Comparison of ENCODE assay signal across 15 cellular contexts in genomic region chr16:88762258-88762870, GRCh38. TPM values are rescaled to one million over a fixed set of nuclear protein-coding genes. Genes with fewer than 3 reads are reported as not detected.
A peak's percentile ranks its signal among the peaks of the same experiment; 100 is the strongest.
DNase-seq lines count a peak whose midpoint lies in the region; ATAC-seq and TF ChIP-seq lines count a peak whose summit lies in the region.
"Had no signal": no experiment of that assay in that cellular context is flagged by ENCODE, and none has a peak within 500 bp of the region (broad histone marks: within the 10 kb centered on the region; RNA-seq: fewer than 3 reads in every experiment).

No MANE protein-coding gene starts in this region.

- no peaks in the 10 kb centered on the region for H3K36me3 ChIP-seq in Panc1 (ENCODE audit: control insufficient read depth, insufficient read depth, low read length)
- H3K36me3 ChIP-seq in mesenchymal stem cell (ENCODE audit: control insufficient read depth in 1 of 2, insufficient read depth in 2 of 2, low read depth in 1 of 2, low read length in 2 of 2) = peaks cover 11 to 40% of the 10 kb centered on the region in 2 experiments
- H3K36me3 ChIP-seq: thoracic aorta had no signal

- H3K9ac ChIP-seq in mesenchymal stem cell (ENCODE audit: low read length) = no peak overlapping the region

- H3K79me1 ChIP-seq in mesenchymal stem cell (replicated peaks; ENCODE audit: low read length, poor library complexity, severe bottlenecking) = peaks cover 42% of the 10 kb centered on the region

- ATAC-seq in Panc1 = no peak
- ATAC-seq in foreskin keratinocyte = no peak
- ATAC-seq: activated CD8-positive, alpha-beta T cell treated with anti-CD3 and anti-CD28 coated beads for 36 hours; activated naive CD4-positive, alpha-beta T cell treated with anti-CD3 and anti-CD28 coated beads, Interleukin-2, amount 50 U/mL, for 72 hours had no signal

- DNase-seq in Panc1 (ENCODE audit: low read depth, low spot score) (no peak), mesenchymal stem cell (no peak), foreskin keratinocyte (no peak), posterior cingulate gyrus (no peak), SIG-M5 (lab: John Stamatoyannopoulos, UW) (no peak)
- DNase-seq: activated CD8-positive, alpha-beta T cell treated with anti-CD3 and anti-CD28 coated beads for 36 hours; activated T-cell treated with anti-CD3 and anti-CD28 coated beads, Interleukin-2, amount 50 U/mL, for 24 hours; Kasumi-1; NCI-H2171; NCI-H69; T-helper 2 cell had no signal

- no peak overlapping the region for H3K4me3 ChIP-seq in Panc1 (ENCODE audit: low read depth in 2 of 2, low read length in 2 of 2)
- no peak overlapping the region for H3K4me3 ChIP-seq in mesenchymal stem cell (ENCODE audit: insufficient read depth in 1 of 2, low read depth in 1 of 2, low read length in 2 of 2)
- H3K4me3 ChIP-seq: A549, thoracic aorta had no signal

- H3K9me3 ChIP-seq in Panc1 (ENCODE audit: control insufficient read depth, insufficient read depth, low read depth, low read length) = no peaks in the 10 kb centered on the region
- no peaks in the 10 kb centered on the region for H3K9me3 ChIP-seq in mesenchymal stem cell (ENCODE audit: control insufficient read depth, low read length)
- H3K9me3 ChIP-seq: A549, thoracic aorta had no signal

- no peak overlapping the region for H3K18ac ChIP-seq in mesenchymal stem cell (ENCODE audit: low read depth in 1 of 2, low read length in 2 of 2)

- no peak overlapping the region for H2BK120ac ChIP-seq in mesenchymal stem cell (ENCODE audit: low read depth, low read length)

- no peak for TF ChIP-seq CTCF in 22Rv1 (IDR thresholded peaks at IDR 0.05)
- TF ChIP-seq CTCF in Panc1 (IDR thresholded peaks at IDR 0.05) = no peak
- no peak for TF ChIP-seq CTCF in foreskin keratinocyte (conservative IDR thresholded peaks at IDR 0.05)

- no peak overlapping the region for H2AK5ac ChIP-seq in mesenchymal stem cell (ENCODE audit: low read length, severe bottlenecking)

- H3K14ac ChIP-seq in mesenchymal stem cell (ENCODE audit: low read length in 2 of 2) = no peak overlapping the region

- no TSS peak for BruUV-seq in Panc1 (replicated peaks; lab: Mats Ljungman, UMichigan)

- H2BK12ac ChIP-seq in mesenchymal stem cell (ENCODE audit: low read length in 2 of 2) = no peak overlapping the region

- peak overlapping the region; percentile 94 for H3K27ac ChIP-seq in 22Rv1
- H3K27ac ChIP-seq in Panc1 (ENCODE audit: low read length) = peak overlapping the region; percentile 61
- H3K27ac ChIP-seq in mesenchymal stem cell (ENCODE audit: low read length, poor library complexity, severe bottlenecking) = no peak overlapping the region
- H3K27ac ChIP-seq in foreskin keratinocyte = no peak overlapping the region
- H3K27ac ChIP-seq: A549, thoracic aorta had no signal

- no peak overlapping the region for H3K4me2 ChIP-seq in mesenchymal stem cell (ENCODE audit: low read length, poor library complexity, severe bottlenecking)
- H3K4me2 ChIP-seq: A549 had no signal

- H2AFZ ChIP-seq in mesenchymal stem cell (ENCODE audit: low read depth, low read length) = no peak overlapping the region

- H3K23ac ChIP-seq in mesenchymal stem cell (ENCODE audit: low read length in 2 of 2) = no peak overlapping the region

- H4K91ac ChIP-seq in mesenchymal stem cell (ENCODE audit: low read length) = peak overlapping the region; percentile 70

- POLR2A ChIA-PET in Panc1 (lab: Charles Lee) = no interaction called here

- CTCF ChIA-PET in Panc1 (lab: Charles Lee) = interaction anchor here (0.6 to 0.7 kb wide), 2 partner anchors 16 to 41 kb away, joined by 3 read pairs; no protein-coding TSS in a partner anchor

- intact Hi-C loops in Panc1 (cut with micrococcal nuclease; ENCODE audit: unreplicated experiment) = no loop called here
- intact Hi-C loops in posterior cingulate gyrus (cut with DNase I) = no loop called here

- H3K4ac ChIP-seq in mesenchymal stem cell (ENCODE audit: low read depth in 1 of 2, low read length in 2 of 2) = no peak overlapping the region

- H4K8ac ChIP-seq in mesenchymal stem cell (ENCODE audit: low read length) = no peak overlapping the region

- H3K4me1 ChIP-seq in Panc1 (ENCODE audit: control insufficient read depth, insufficient read depth, low read length) = peaks cover 84% of the 10 kb centered on the region
- H3K4me1 ChIP-seq in mesenchymal stem cell (ENCODE audit: control insufficient read depth, insufficient read depth, low read depth, low read length) = peaks cover 86% of the 10 kb centered on the region
- peaks cover 3% of the 10 kb centered on the region for H3K4me1 ChIP-seq in foreskin keratinocyte

- no peaks in the 10 kb centered on the region for H3K27me3 ChIP-seq in Panc1 (ENCODE audit: control insufficient read depth, insufficient read depth, low read length)
- H3K27me3 ChIP-seq in mesenchymal stem cell (ENCODE audit: control insufficient read depth in 1 of 2, insufficient read depth in 1 of 2, low read length in 2 of 2) = no peaks in the 10 kb centered on the region
- H3K27me3 ChIP-seq in foreskin keratinocyte = no peaks in the 10 kb centered on the region

- H2BK15ac ChIP-seq in mesenchymal stem cell (ENCODE audit: low read depth, poor library complexity, severe bottlenecking) = no peak overlapping the region

- 87% methylated on average over 16 of the region's 16 CpGs for WGBS in mesenchymal stem cell

- in situ Hi-C loops in Panc1 (cut with HindIII; ENCODE audit: low pct_unique_long_range_greater_than_20kb, low sequenced_read_pairs) = no loop called here

- H2BK5ac ChIP-seq in mesenchymal stem cell (ENCODE audit: low read depth, low read length, poor library complexity, severe bottlenecking) = no peak overlapping the region

RNA-seq across cellular contexts. Expression of gene PIEZO1, which starts 22.7 kb away (rescaled TPM):
- total RNA-seq in Panc1 (2021; ENCODE audit: unreplicated experiment) (175 TPM), foreskin keratinocyte (184 and 213 TPM in 2 replicates)
- 228 TPM for polyA plus RNA-seq in Panc1 (2012; ENCODE audit: insufficient read length)
- polyA plus RNA-seq in mesenchymal stem cell (2013, experiment 1 of 2) = 112 TPM
- polyA plus RNA-seq in mesenchymal stem cell (2013, experiment 2 of 2) = 108 TPM
- 190 and 238 TPM in 2 replicates for polyA plus RNA-seq in foreskin keratinocyte

RNA-seq across cellular contexts. Expression of gene CDT1, which starts 41.2 kb away (rescaled TPM):
- total RNA-seq in Panc1 (2021; ENCODE audit: unreplicated experiment) (39.9 TPM), foreskin keratinocyte (24.1 and 26.3 TPM in 2 replicates)
- polyA plus RNA-seq in Panc1 (2012; ENCODE audit: insufficient read length) = 25.1 TPM
- polyA plus RNA-seq in mesenchymal stem cell (2013, experiment 1 of 2) = 3.1 TPM
- 3.0 TPM for polyA plus RNA-seq in mesenchymal stem cell (2013, experiment 2 of 2)
- 27.5 and 27.9 TPM in 2 replicates for polyA plus RNA-seq in foreskin keratinocyte

RNA-seq across cellular contexts. Expression of gene APRT, which starts 49.4 kb away (rescaled TPM):
- total RNA-seq in Panc1 (2021; ENCODE audit: unreplicated experiment) (231 TPM), foreskin keratinocyte (174 and 188 TPM in 2 replicates)
- polyA plus RNA-seq in Panc1 (2012; ENCODE audit: insufficient read length) = 326 TPM
- polyA plus RNA-seq in mesenchymal stem cell (2013, experiment 1 of 2) = 157 TPM
- 164 TPM for polyA plus RNA-seq in mesenchymal stem cell (2013, experiment 2 of 2)
- 312 and 330 TPM in 2 replicates for polyA plus RNA-seq in foreskin keratinocyte

RNA-seq across cellular contexts. Expression of gene CTU2, which starts 56.1 kb away (rescaled TPM):
- total RNA-seq in Panc1 (2021; ENCODE audit: unreplicated experiment) = 24.8 TPM
- polyA plus RNA-seq in Panc1 (2012; ENCODE audit: insufficient read length) = 31.7 TPM
- 34.1 TPM for polyA plus RNA-seq in mesenchymal stem cell (2013, experiment 1 of 2)
- polyA plus RNA-seq in mesenchymal stem cell (2013, experiment 2 of 2) = 31.6 TPM
- 16.6 and 26.3 TPM in 2 replicates for total RNA-seq in foreskin keratinocyte
- polyA plus RNA-seq in foreskin keratinocyte = 23.3 and 26.3 TPM in 2 replicates

RNA-seq across cellular contexts. Expression of gene RNF166, which starts 56.2 kb away (rescaled TPM):
- 19.8 TPM for total RNA-seq in Panc1 (2021; ENCODE audit: unreplicated experiment)
- polyA plus RNA-seq in Panc1 (2012; ENCODE audit: insufficient read length) = 23.4 TPM
- 12.6 TPM for polyA plus RNA-seq in mesenchymal stem cell (2013, experiment 1 of 2)
- polyA plus RNA-seq in mesenchymal stem cell (2013, experiment 2 of 2) = 10.8 TPM
- 7.6 and 7.8 TPM in 2 replicates for total RNA-seq in foreskin keratinocyte
- polyA plus RNA-seq in foreskin keratinocyte = 7.8 and 8.1 TPM in 2 replicates

Comparison
In these comparisons a context has a peak if more than half of its experiments do, and no peak if none do; other contexts are left out.
1. H3K27ac ChIP-seq: peak in 22Rv1 (single experiment) and Panc1 (single experiment); none in mesenchymal stem cell (single experiment) and foreskin keratinocyte (single experiment).